Comparison of ENCODE assay signal across 1 cellular context in the genomic region with DNA sequence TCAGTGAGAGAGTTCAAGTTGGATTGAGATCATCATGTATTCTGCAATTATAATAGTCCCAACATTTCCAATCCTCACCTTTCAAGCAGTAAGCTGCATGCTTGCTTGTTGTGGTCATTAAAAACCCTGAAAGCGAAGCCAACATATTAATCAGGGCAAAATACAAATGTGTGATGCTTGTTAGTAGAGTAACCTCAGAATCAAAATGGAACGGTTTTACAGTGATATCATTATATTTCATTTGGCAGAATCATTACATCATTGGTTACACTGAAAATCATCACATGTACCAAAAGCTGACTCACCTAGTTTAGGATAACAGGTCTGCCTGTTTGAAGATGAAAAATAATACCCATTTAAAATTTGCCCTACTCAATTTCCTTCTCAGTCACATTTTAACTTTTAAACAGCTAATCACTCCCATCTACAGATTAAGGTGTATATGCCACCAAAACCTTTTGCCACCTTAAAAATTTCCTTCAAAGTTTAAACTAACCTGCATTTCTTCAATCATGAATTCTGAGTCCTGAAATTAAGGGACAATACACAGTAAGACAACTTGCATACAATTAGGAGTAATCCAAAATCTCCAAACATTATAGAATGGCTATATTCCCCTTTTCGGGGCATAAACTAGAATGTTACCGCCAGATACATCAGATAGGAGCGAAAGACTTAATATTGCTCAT.
TF ChIP-seq lines count a peak whose summit lies in the region.

No MANE protein-coding gene starts in this region.

TF ChIP-seq in K562, 482 proteins besides CTCF, POLR2A, EP300 and RAD21 (continued from another document and continues in another):
- TF ChIP-seq ETV6 (IDR thresholded peaks at IDR 0.05; ENCODE audit: borderline replicate concordance in 1 of 2, low read depth in 2 of 2, low read length in 1 of 2) (no peak), ETV6 (CRISPR knock-in tag; IDR thresholded peaks at IDR 0.05; ENCODE audit: borderline replicate concordance) (no peak), THRB (CRISPR knock-in tag; conservative IDR thresholded peaks at IDR 0.05) (no peak), SMAD2 (IDR thresholded peaks at IDR 0.05; ENCODE audit: low read depth, low read length) (no peak), ZNF445 (CRISPR knock-in tag; IDR thresholded peaks at IDR 0.05; ENCODE audit: low read depth) (no peak), HDAC6 (IDR thresholded peaks at IDR 0.05; ENCODE audit: low read depth, low read length) (no peak), ZKSCAN3 (CRISPR knock-in tag; IDR thresholded peaks at IDR 0.05) (no peak), ZNF253 (CRISPR knock-in tag; conservative IDR thresholded peaks at IDR 0.05) (no peak), HOXB6 (CRISPR knock-in tag; IDR thresholded peaks at IDR 0.05; ENCODE audit: borderline replicate concordance) (no peak), JUN (IDR thresholded peaks at IDR 0.05; ENCODE audit: borderline replicate concordance, low read depth, low read length) (no peak), JUN (CRISPR knock-in tag; IDR thresholded peaks at IDR 0.05; ENCODE audit: borderline replicate concordance) (no peak), KLF10 (CRISPR knock-in tag; IDR thresholded peaks at IDR 0.05) (no peak), SMAD3 (CRISPR knock-in tag; conservative IDR thresholded peaks at IDR 0.05) (no peak), MNT (conservative IDR thresholded peaks at IDR 0.05) (peak in 1 of 2 experiments; percentile 9; a peak in 1 of 4 replicates), ZNF318 (IDR thresholded peaks at IDR 0.05; ENCODE audit: borderline replicate concordance in 1 of 2, low read depth in 1 of 2) (no peak; a peak in 1 of 4 replicates), ZNF398 (CRISPR knock-in tag; IDR thresholded peaks at IDR 0.05) (no peak), ZFP30 (CRISPR knock-in tag; IDR thresholded peaks at IDR 0.05; ENCODE audit: borderline replicate concordance) (no peak), ZNF23 (CRISPR knock-in tag; IDR thresholded peaks at IDR 0.05) (no peak), SMC3 (conservative IDR thresholded peaks at IDR 0.05; ENCODE audit: insufficient read depth, low read depth, low read length) (no peak), FOSL1 (tag; conservative IDR thresholded peaks at IDR 0.05) (no peak), ZNF408 (CRISPR knock-in tag; IDR thresholded peaks at IDR 0.05; ENCODE audit: low read depth) (no peak), WHSC1 (IDR thresholded peaks at IDR 0.05; ENCODE audit: low read length) (no peak), C11orf30 (IDR thresholded peaks at IDR 0.05; ENCODE audit: low read depth) (peak; percentile 63), PURB (CRISPR knock-in tag; IDR thresholded peaks at IDR 0.05; ENCODE audit: low read depth) (no peak), TARDBP (IDR thresholded peaks at IDR 0.05) (0 out of 2 replicates have a peak, but pooled peaks have one; percentile 22), ZFX (CRISPR knock-in tag; IDR thresholded peaks at IDR 0.05) (no peak), CBFB (CRISPR knock-in tag; IDR thresholded peaks at IDR 0.05) (no peak), ZNF316 (IDR thresholded peaks at IDR 0.05) (peak; percentile 64), ZNF324 (CRISPR knock-in tag; IDR thresholded peaks at IDR 0.05) (no peak), SRSF3 (IDR thresholded peaks at IDR 0.05; ENCODE audit: insufficient read depth, low read length) (no peak), ZNF444 (CRISPR knock-in tag; IDR thresholded peaks at IDR 0.05) (no peak), ZNF146 (CRISPR knock-in tag; IDR thresholded peaks at IDR 0.05; ENCODE audit: unreplicated experiment) (no peak), MYNN (IDR thresholded peaks at IDR 0.05) (no peak), MYNN (CRISPR knock-in tag; IDR thresholded peaks at IDR 0.05) (no peak), TGIF2 (CRISPR knock-in tag; IDR thresholded peaks at IDR 0.05) (no peak), LEF1 (IDR thresholded peaks at IDR 0.05) (0 out of 2 replicates have a peak, but pooled peaks have one; percentile 12), ZNF354B (CRISPR knock-in tag; IDR thresholded peaks at IDR 0.05) (0 out of 2 replicates have a peak, but pooled peaks have one; percentile 8), ZNF232 (CRISPR knock-in tag; IDR thresholded peaks at IDR 0.05) (no peak), RBFOX2 (IDR thresholded peaks at IDR 0.05; ENCODE audit: low read depth, low read length) (peak; percentile 65), HMG20A (CRISPR knock-in tag; conservative IDR thresholded peaks at IDR 0.05) (no peak), ZHX1 (conservative IDR thresholded peaks at IDR 0.05; ENCODE audit: low read length) (no peak), HNRNPL (IDR thresholded peaks at IDR 0.05; ENCODE audit: low read depth, low read length) (peak; percentile 47; the same call in 1 of the 2 replicates), CEBPG (CRISPR knock-in tag; IDR thresholded peaks at IDR 0.05) (no peak), CEBPG (tag; conservative IDR thresholded peaks at IDR 0.05 in 1 of 2, IDR thresholded peaks at IDR 0.05 in 1 of 2) (peak in 1 of 2 experiments; percentile 7; a peak in 1 of 4 replicates)
- TF ChIP-seq, protein P1, sequence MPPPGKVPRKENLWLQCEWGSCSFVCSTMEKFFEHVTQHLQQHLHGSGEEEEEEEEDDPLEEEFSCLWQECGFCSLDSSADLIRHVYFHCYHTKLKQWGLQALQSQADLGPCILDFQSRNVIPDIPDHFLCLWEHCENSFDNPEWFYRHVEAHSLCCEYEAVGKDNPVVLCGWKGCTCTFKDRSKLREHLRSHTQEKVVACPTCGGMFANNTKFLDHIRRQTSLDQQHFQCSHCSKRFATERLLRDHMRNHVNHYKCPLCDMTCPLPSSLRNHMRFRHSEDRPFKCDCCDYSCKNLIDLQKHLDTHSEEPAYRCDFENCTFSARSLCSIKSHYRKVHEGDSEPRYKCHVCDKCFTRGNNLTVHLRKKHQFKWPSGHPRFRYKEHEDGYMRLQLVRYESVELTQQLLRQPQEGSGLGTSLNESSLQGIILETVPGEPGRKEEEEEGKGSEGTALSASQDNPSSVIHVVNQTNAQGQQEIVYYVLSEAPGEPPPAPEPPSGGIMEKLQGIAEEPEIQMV (tag; conservative IDR thresholded peaks at IDR 0.05; ENCODE audit: low read depth): no peak
- TF ChIP-seq, protein P2, sequence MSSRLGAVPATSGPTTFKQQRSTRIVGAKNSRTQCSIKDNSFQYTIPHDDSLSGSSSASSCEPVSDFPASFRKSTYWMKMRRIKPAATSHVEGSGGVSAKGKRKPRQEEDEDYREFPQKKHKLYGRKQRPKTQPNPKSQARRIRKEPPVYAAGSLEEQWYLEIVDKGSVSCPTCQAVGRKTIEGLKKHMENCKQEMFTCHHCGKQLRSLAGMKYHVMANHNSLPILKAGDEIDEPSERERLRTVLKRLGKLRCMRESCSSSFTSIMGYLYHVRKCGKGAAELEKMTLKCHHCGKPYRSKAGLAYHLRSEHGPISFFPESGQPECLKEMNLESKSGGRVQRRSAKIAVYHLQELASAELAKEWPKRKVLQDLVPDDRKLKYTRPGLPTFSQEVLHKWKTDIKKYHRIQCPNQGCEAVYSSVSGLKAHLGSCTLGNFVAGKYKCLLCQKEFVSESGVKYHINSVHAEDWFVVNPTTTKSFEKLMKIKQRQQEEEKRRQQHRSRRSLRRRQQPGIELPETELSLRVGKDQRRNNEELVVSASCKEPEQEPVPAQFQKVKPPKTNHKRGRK (tag; IDR thresholded peaks at IDR 0.05): no peak
